Comparison of ENCODE assay signal across 11 cellular contexts in the genomic region with DNA sequence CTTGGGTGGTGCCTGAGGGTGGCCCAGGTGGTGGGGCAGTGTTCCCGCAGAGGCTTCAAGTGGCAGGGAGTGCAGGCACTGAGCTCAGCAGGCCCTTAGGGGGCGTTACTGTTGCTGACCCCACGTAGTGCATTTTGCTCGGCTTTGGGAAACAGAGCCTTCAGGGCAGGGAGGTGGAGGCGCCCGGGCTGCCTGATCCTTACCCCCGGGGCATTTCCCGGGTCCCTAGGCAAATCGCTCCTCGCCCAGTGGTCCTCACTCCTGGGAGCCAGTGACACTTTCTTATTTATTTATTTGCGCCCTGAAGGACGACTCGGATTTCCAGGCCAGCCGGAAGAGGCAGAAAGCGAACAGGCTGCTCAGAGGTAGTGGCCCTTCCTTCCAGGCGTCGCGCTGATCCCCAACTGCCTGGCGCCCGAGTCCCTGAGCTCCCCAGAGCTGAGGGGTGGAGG. TPM values are rescaled to one million over a fixed set of nuclear protein-coding genes. Genes with fewer than 3 reads are reported as not detected.
DNase-seq lines count a peak whose midpoint lies in the region; ATAC-seq and TF ChIP-seq lines count a peak whose summit lies in the region.
"Had no signal": no experiment of that assay in that cellular context is flagged by ENCODE, and none has a peak within 500 bp of the region (broad histone marks: within the 10 kb centered on the region; RNA-seq: fewer than 3 reads in every experiment).

No MANE protein-coding gene starts in this region.

- TF ChIP-seq CTCF in BE2C (IDR thresholded peaks at IDR 0.05; ENCODE audit: low read depth, low read length) (peak; percentile 22; the same call in 1 of the 2 replicates), GM12865 (IDR thresholded peaks at IDR 0.05; ENCODE audit: insufficient read depth, low read depth, low read length, missing control alignments) (peak; percentile 7), SK-N-SH (IDR thresholded peaks at IDR 0.05) (no peak)

- H3K9me3 ChIP-seq in BE2C = no peaks in the 10 kb centered on the region
- H3K9me3 ChIP-seq in SK-N-SH = no peaks in the 10 kb centered on the region
- H3K9me3 ChIP-seq in HAP-1 = no peaks in the 10 kb centered on the region

- CTCF ChIA-PET in SK-N-SH (lab: Yijun Ruan, JAX) = no interaction called here

- no peaks in the 10 kb centered on the region for H3K79me2 ChIP-seq in SK-N-SH (ENCODE audit: insufficient read depth)

- ATAC-seq in HG03280 (IDR thresholded peaks at IDR 0.05; ENCODE audit: unreplicated experiment) (no peak), GM18861 (IDR thresholded peaks at IDR 0.05; ENCODE audit: unreplicated experiment) (no peak)

- no peaks in the 10 kb centered on the region for H3K9me2 ChIP-seq in SK-N-SH

- no peaks in the 10 kb centered on the region for H4K20me1 ChIP-seq in SK-N-SH (ENCODE audit: insufficient read depth)

- no peak overlapping the region for H3K9ac ChIP-seq in SK-N-SH

- in situ Hi-C loops in HAP-1 (cut with MboI; ENCODE audit: low sequenced_read_pairs) = no loop called here

- H3K4me1 ChIP-seq in BE2C (no peaks in the 10 kb centered on the region), SK-N-SH (ENCODE audit: control insufficient read depth in 1 of 2, insufficient read depth in 2 of 2, low read depth in 1 of 2, low read length in 1 of 2) (no peaks in the 10 kb centered on the region; a peak in 1 of 4 replicates), HAP-1 (no peaks in the 10 kb centered on the region; the same call in 1 of the 2 replicates)

- no peak overlapping the region for H2AFZ ChIP-seq in SK-N-SH (ENCODE audit: low read depth)

- TF ChIP-seq RAD21 in SK-N-SH (IDR thresholded peaks at IDR 0.05; ENCODE audit: low read length) = no peak

- no peak overlapping the region for H3K27ac ChIP-seq in SK-N-SH (ENCODE audit: low read depth in 2 of 2, low read length in 1 of 2)

- no peak overlapping the region for H3K4me2 ChIP-seq in SK-N-SH

- no peaks in the 10 kb centered on the region for H3F3A ChIP-seq in SK-N-SH (replicated peaks; ENCODE audit: insufficient read depth)

- 7% methylated on average over 16 of the region's 20 CpGs for WGBS in SK-N-SH (ENCODE audit: low lambda C conversion rate)

- no peak for TF ChIP-seq EP300 in SK-N-SH (IDR thresholded peaks at IDR 0.05; ENCODE audit: borderline replicate concordance in 1 of 2, low read depth in 1 of 2, low read length in 1 of 2)

- DNase-seq in BE2C = no peak
- no peak for DNase-seq in GM12865 (ENCODE audit: low read depth)
- DNase-seq in SK-N-SH = peak; percentile 33
- DNase-seq in iPS-NIHi11 (ENCODE audit: low spot score) = peak; percentile 75
- DNase-seq in HAP-1 (ENCODE audit: low spot score in 2 of 2) = no peak
- DNase-seq in kidney glomerular epithelial cell (lab: John Stamatoyannopoulos, UW) = no peak
- DNase-seq: erythroblast, nucleus accumbens had no signal

- POLR2A ChIA-PET in SK-N-SH (lab: Yijun Ruan, JAX) = no interaction called here

- H3K36me3 ChIP-seq in BE2C = no peaks in the 10 kb centered on the region
- H3K36me3 ChIP-seq in SK-N-SH (replicated peaks in 1 of 2; ENCODE audit: control insufficient read depth in 1 of 2, insufficient read depth in 2 of 2, low read length in 1 of 2) = no peaks in the 10 kb centered on the region
- H3K36me3 ChIP-seq in HAP-1 (replicated peaks) = no peaks in the 10 kb centered on the region

- H3K4me3 ChIP-seq in BE2C (ENCODE audit: low read depth, low read length) (no peak overlapping the region), GM12865 (ENCODE audit: low read depth, low read length) (no peak overlapping the region), SK-N-SH (ENCODE audit: low read depth in 2 of 2, low read length in 1 of 2) (no peak overlapping the region), HAP-1 (no peak overlapping the region)

- peaks cover 89% of the 10 kb centered on the region for H3K27me3 ChIP-seq in BE2C
- peaks cover 81% of the 10 kb centered on the region for H3K27me3 ChIP-seq in SK-N-SH (ENCODE audit: insufficient read depth)
- peaks cover 46% of the 10 kb centered on the region for H3K27me3 ChIP-seq in HAP-1 (ENCODE audit: low read depth)

TF ChIP-seq in SK-N-SH, 30 proteins besides CTCF, POLR2A, EP300 and RAD21:
- TF ChIP-seq MXI1 (IDR thresholded peaks at IDR 0.05; ENCODE audit: low read depth, low read length) (no peak), RFX5 (IDR thresholded peaks at IDR 0.05; ENCODE audit: low read length) (no peak), JUND (IDR thresholded peaks at IDR 0.05) (no peak), FOXM1 (IDR thresholded peaks at IDR 0.05; ENCODE audit: low read depth) (no peak), SIN3A (IDR thresholded peaks at IDR 0.05; ENCODE audit: borderline replicate concordance, low read depth, low read length) (no peak), NRF1 (IDR thresholded peaks at IDR 0.05; ENCODE audit: low read depth, low read length) (no peak), MEF2A (IDR thresholded peaks at IDR 0.05; ENCODE audit: borderline replicate concordance, low read depth) (no peak)
- TF ChIP-seq, protein P1, sequence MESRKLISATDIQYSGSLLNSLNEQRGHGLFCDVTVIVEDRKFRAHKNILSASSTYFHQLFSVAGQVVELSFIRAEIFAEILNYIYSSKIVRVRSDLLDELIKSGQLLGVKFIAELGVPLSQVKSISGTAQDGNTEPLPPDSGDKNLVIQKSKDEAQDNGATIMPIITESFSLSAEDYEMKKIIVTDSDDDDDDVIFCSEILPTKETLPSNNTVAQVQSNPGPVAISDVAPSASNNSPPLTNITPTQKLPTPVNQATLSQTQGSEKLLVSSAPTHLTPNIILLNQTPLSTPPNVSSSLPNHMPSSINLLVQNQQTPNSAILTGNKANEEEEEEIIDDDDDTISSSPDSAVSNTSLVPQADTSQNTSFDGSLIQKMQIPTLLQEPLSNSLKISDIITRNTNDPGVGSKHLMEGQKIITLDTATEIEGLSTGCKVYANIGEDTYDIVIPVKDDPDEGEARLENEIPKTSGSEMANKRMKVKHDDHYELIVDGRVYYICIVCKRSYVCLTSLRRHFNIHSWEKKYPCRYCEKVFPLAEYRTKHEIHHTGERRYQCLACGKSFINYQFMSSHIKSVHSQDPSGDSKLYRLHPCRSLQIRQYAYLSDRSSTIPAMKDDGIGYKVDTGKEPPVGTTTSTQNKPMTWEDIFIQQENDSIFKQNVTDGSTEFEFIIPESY (IDR thresholded peaks at IDR 0.05; ENCODE audit: borderline replicate concordance, low read depth) = no peak

RNA-seq across cellular contexts. Expression of a gene that starts 10.1 kb away (rescaled TPM):
- polyA plus RNA-seq in BE2C (2012; ENCODE audit: insufficient read depth, insufficient read length, low read depth) = not detected
- not detected in 2 replicates for polyA plus RNA-seq in SK-N-SH (2012; rRNA removed)
- not detected in 2 replicates for polyA plus RNA-seq in SK-N-SH (2012; cell fraction: cytosol; rRNA removed)
- not detected in 2 replicates for polyA plus RNA-seq in SK-N-SH (2012; cell fraction: nucleus; rRNA removed)
- polyA plus RNA-seq: keratinocyte had no signal

Comparison
In these comparisons a context has a peak if more than half of its experiments do, and no peak if none do; other contexts are left out.
1. DNase-seq: peak in SK-N-SH (single experiment) and iPS-NIHi11 (single experiment); none in BE2C (single experiment), GM12865 (single experiment), HAP-1 (0 of 2) and kidney glomerular epithelial cell (single experiment).